Comparison of ENCODE assay signal across 16 cellular contexts in genomic region chr1:245386321-245387002, GRCh38.
DNase-seq lines count a peak whose midpoint lies in the region; ATAC-seq and TF ChIP-seq lines count a peak whose summit lies in the region.
"Had no signal": no experiment of that assay in that cellular context is flagged by ENCODE, and none has a peak within 500 bp of the region (broad histone marks: within the 10 kb centered on the region; RNA-seq: fewer than 3 reads in every experiment).

No MANE protein-coding gene starts in this region.

- WGBS in heart left ventricle, 4 donors: 85 to 92% (median 92%) methylated on average over 11 of the region's 11 CpGs
- WGBS in endodermal cell (ENCODE audit: insufficient coverage in 1 of 2, insufficient read length in 1 of 2), 2 experiments: 94 to 97% methylated on average over 10 to 11 of the region's 11 CpGs

- H3K27ac Mint-ChIP-seq in endodermal cell (no peak overlapping the region), nephron progenitor cell (peak overlapping the region; percentile 37)
- H3K27ac Mint-ChIP-seq: CD4-positive, alpha-beta T cell had no signal

- H3K4me1 ChIP-seq in cardiac muscle cell (ENCODE audit: low read depth): peaks cover 26% of the 10 kb centered on the region
- no peaks in the 10 kb centered on the region for H3K4me1 ChIP-seq in heart left ventricle
- peaks cover 4% of the 10 kb centered on the region for H3K4me1 ChIP-seq in endodermal cell (ENCODE audit: control insufficient read depth, insufficient read depth, low read length)
- H3K4me1 ChIP-seq: A549, Caco-2, HAP-1 had no signal

- H3K27ac ChIP-seq in cardiac muscle cell: peak overlapping the region; percentile 65
- H3K27ac ChIP-seq in heart left ventricle: no peak overlapping the region
- H3K27ac ChIP-seq in endodermal cell (ENCODE audit: low read depth, low read length): no peak overlapping the region
- H3K27ac ChIP-seq: 22Rv1, A549, C4-2B, GM23248, HL-60 had no signal

- no peaks in the 10 kb centered on the region for H3K27me3 Mint-ChIP-seq in endodermal cell (ENCODE audit: insufficient read depth)
- peaks cover 7% of the 10 kb centered on the region for H3K27me3 Mint-ChIP-seq in nephron progenitor cell (ENCODE audit: low read depth, poor library complexity)
- H3K27me3 Mint-ChIP-seq: CD4-positive, alpha-beta T cell had no signal

- H3K9me3 ChIP-seq in cardiac muscle cell (ENCODE audit: low read depth): no peaks in the 10 kb centered on the region
- H3K9me3 ChIP-seq in heart left ventricle: no peaks in the 10 kb centered on the region
- H3K9me3 ChIP-seq in endodermal cell (ENCODE audit: control insufficient read depth, low read length): no peaks in the 10 kb centered on the region
- H3K9me3 ChIP-seq: A549, Caco-2, HAP-1 had no signal

- H3K9ac ChIP-seq in endodermal cell (ENCODE audit: extremely low read depth, low read length, poor library complexity, severe bottlenecking): no peak overlapping the region
- H3K9ac ChIP-seq: GM23248 had no signal

- H3K4me3 Mint-ChIP-seq in endodermal cell (no peak overlapping the region), nephron progenitor cell (no peak overlapping the region)
- H3K4me3 Mint-ChIP-seq: CD4-positive, alpha-beta T cell had no signal

- TF ChIP-seq CTCF in cardiac muscle cell (IDR thresholded peaks at IDR 0.05; ENCODE audit: low read depth, low read length) (no peak), heart left ventricle (IDR thresholded peaks at IDR 0.05) (no peak), endodermal cell (conservative IDR thresholded peaks at IDR 0.05) (no peak), nephron progenitor cell (IDR thresholded peaks at IDR 0.05) (no peak)

- DNase-seq in cardiac muscle cell (ENCODE audit: low read depth in 1 of 2, low spot score in 1 of 2): no peak
- no peak for DNase-seq in heart left ventricle
- DNase-seq in endodermal cell: peak; percentile 25
- no peak for DNase-seq in nephron progenitor cell
- DNase-seq in KG1 (lab: John Stamatoyannopoulos, UW): no peak
- no peak for DNase-seq in activated CD8-positive, alpha-beta memory T cell treated with anti-CD3 and anti-CD28 coated beads for 24 hours
- DNase-seq: AML-193; Caco-2; CD4-positive, alpha-beta T cell; GM23248 had no signal

- H3K27me3 ChIP-seq in cardiac muscle cell: no peaks in the 10 kb centered on the region
- peaks cover 0 to 12% (median 0%) of the 10 kb centered on the region in 9 donors for H3K27me3 ChIP-seq in heart left ventricle
- H3K27me3 ChIP-seq in endodermal cell (ENCODE audit: control insufficient read depth, insufficient read depth, low read length, poor library complexity, severe bottlenecking): no peaks in the 10 kb centered on the region

- peaks cover 19% of the 10 kb centered on the region for H3K4me1 Mint-ChIP-seq in endodermal cell
- peaks cover 56% of the 10 kb centered on the region for H3K4me1 Mint-ChIP-seq in nephron progenitor cell

- H3K36me3 Mint-ChIP-seq in endodermal cell (ENCODE audit: low read depth) (no peaks in the 10 kb centered on the region), nephron progenitor cell (ENCODE audit: low read depth) (peaks cover 16% of the 10 kb centered on the region)

- H3K9me3 Mint-ChIP-seq in endodermal cell (no peaks in the 10 kb centered on the region), nephron progenitor cell (peaks cover 3% of the 10 kb centered on the region)
- H3K9me3 Mint-ChIP-seq: CD4-positive, alpha-beta T cell had no signal

- TF ChIP-seq POLR2A in heart left ventricle (IDR thresholded peaks at IDR 0.05): no peak

- ATAC-seq in heart left ventricle (no peak), GM18511 (IDR thresholded peaks at IDR 0.05; ENCODE audit: unreplicated experiment) (no peak)
- ATAC-seq: A549 had no signal

- intact Hi-C loops in heart left ventricle (cut with DNase I): loop anchor here in 2 of 10 donors (10.0 kb wide), 1 partner anchor 618 kb away; no protein-coding TSS in a partner anchor

- H3K4me3 ChIP-seq in cardiac muscle cell: no peak overlapping the region
- no peak overlapping the region for H3K4me3 ChIP-seq in heart left ventricle
- H3K4me3 ChIP-seq in endodermal cell (ENCODE audit: low read length): no peak overlapping the region
- H3K4me3 ChIP-seq: A549, GM23248, HAP-1 had no signal

- H3K36me3 ChIP-seq in cardiac muscle cell: no peaks in the 10 kb centered on the region
- H3K36me3 ChIP-seq in heart left ventricle: no peaks in the 10 kb centered on the region
- H3K36me3 ChIP-seq in endodermal cell (ENCODE audit: control insufficient read depth, insufficient read depth, low read length): no peaks in the 10 kb centered on the region
- H3K36me3 ChIP-seq: HAP-1 had no signal
